30 cellular contexts compared by ENCODE assay signal in the genomic region with DNA sequence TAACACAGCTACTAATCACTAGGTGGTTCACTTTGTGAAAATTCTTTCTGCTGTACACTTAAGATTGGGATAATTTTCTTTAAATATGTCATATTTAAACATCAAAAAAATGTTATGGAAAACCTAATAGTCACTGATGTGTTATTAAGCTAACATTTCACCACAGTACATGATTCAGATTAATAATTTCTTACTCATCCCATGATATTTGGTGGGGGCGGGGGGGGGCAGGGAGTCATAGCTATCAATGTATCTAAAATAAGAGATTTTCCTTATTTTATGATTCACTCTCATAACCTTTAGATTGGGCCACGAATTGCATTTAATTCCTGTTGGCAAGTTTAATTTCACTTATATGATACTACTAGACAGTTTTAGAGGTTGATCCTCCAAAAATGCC.
"Had no signal": no experiment of that assay in that cellular context is flagged by ENCODE, and none has a peak within 500 bp of the region (broad histone marks: within the 10 kb centered on the region; RNA-seq: fewer than 3 reads in every experiment).

No MANE protein-coding gene starts in this region.

- H3K36me3 ChIP-seq: gastroesophageal sphincter, heart right ventricle, left lung, neutrophil, pancreas, right lobe of liver, suprapubic skin, transverse colon, upper lobe of right lung, uterus had no signal

- DNase-seq: dermis blood vessel endothelial cell; effector memory CD4-positive, alpha-beta T cell; erythroblast; glutamatergic neuron; heart right ventricle; hippocampal formation; left cardiac atrium; left lung; mesenchymal stem cell; mucosa of descending colon; naive B cell; pancreas; retina; right lobe of liver; stimulated activated CD4-positive, alpha-beta T cell treated with anti-CD3 and anti-CD28 coated beads, Interleukin-12 subunit alpha, Interleukin-12 subunit beta, amount 100 ng/mL, for 4 hours; stimulated activated CD4-positive, alpha-beta T cell treated with anti-CD3 and anti-CD28 coated beads, Interleukin-1b, Interleukin-23, amount 100 ng/mL, for 48 hours; stimulated activated CD4-positive, alpha-beta T cell treated with anti-CD3 and anti-CD28 coated beads, Interleukin-4, amount 100 ng/mL, for 1 hour; stimulated activated CD8-positive, alpha-beta memory T cell treated with anti-CD3 and anti-CD28 coated beads, Interleukin-4, amount 100 ng/mL, for 48 hours; stimulated activated naive CD4-positive, alpha-beta T cell; stimulated activated naive CD8-positive, alpha-beta T cell treated with anti-CD3 and anti-CD28 coated beads, Interleukin-15, amount 100 ng/mL, for 72 hours; transverse colon; upper lobe of right lung; uterus had no signal

- H3K4me3 ChIP-seq: coronary artery, gastroesophageal sphincter, heart right ventricle, left lung, mucosa of descending colon, pancreas, right lobe of liver, smooth muscle cell, suprapubic skin, transverse colon, upper lobe of right lung, uterus had no signal

- ATAC-seq: foreskin keratinocyte; gastroesophageal sphincter; heart right ventricle; left cardiac atrium; left lung; mucosa of descending colon; natural killer cell treated with Interleukin-12 subunit alpha and Interleukin-12 subunit beta and Interleukin-15 and Interleukin-18, amount 100 ng/mL, for 72 hours; pancreas; right lobe of liver; stimulated activated naive CD8-positive, alpha-beta T cell treated with anti-CD3 and anti-CD28 coated beads, Interleukin-15, amount 100 ng/mL, for 72 hours; upper lobe of right lung had no signal

- H3K27ac ChIP-seq: coronary artery, foreskin keratinocyte, gastroesophageal sphincter, heart right ventricle, left lung, neutrophil, pancreas, right lobe of liver, suprapubic skin, transverse colon, upper lobe of right lung, uterus had no signal

- H3K4me1 ChIP-seq: gastroesophageal sphincter, heart right ventricle, left lung, pancreas, right lobe of liver, suprapubic skin, transverse colon, upper lobe of right lung, uterus had no signal

- H3K27me3 ChIP-seq: foreskin keratinocyte, gastroesophageal sphincter, heart right ventricle, left lung, neutrophil, pancreas, right lobe of liver, suprapubic skin, transverse colon, upper lobe of right lung, uterus had no signal

- H3K9me3 ChIP-seq: gastroesophageal sphincter, heart right ventricle, left lung, neutrophil, pancreas, right lobe of liver, suprapubic skin, transverse colon, upper lobe of right lung, uterus had no signal
